In the genomic region with DNA sequence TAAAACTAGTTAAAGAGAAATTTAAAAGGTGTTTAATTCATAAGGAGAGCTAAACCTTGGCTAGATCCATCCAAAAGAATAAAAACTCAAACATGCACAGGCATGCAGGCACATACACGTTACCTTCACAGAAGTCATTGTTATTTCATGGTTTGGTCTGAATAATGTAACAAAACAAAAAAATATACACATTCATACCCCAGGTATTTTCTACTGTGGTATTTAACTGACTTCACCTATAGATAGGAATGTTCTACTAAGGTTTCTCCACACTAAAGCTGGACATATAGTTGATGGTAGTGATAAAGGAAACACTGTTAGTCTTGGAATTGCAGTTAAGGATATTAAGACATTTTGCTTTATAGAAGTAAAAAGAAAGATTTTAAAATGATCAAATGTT, we compare ENCODE assay signal across 27 cellular contexts.
"Had no signal": no experiment of that assay in that cellular context is flagged by ENCODE, and none has a peak within 500 bp of the region (broad histone marks: within the 10 kb centered on the region; RNA-seq: fewer than 3 reads in every experiment).

No MANE protein-coding gene starts in this region.

- H3K27me3 ChIP-seq: MG63, Peyer's patch, SJSA1 had no signal

- H3K4me2 ChIP-seq: PC-9 had no signal

- H3K27ac ChIP-seq: HL-60, PC-9, Peyer's patch, SJSA1, SK-N-MC had no signal

- H3K9me3 ChIP-seq: MG63, Peyer's patch, SJSA1 had no signal

- H3K36me3 ChIP-seq: MG63, Peyer's patch, SJSA1 had no signal

- H3K4me1 ChIP-seq: Peyer's patch, SJSA1 had no signal

- H2AFZ ChIP-seq: PC-9 had no signal

- DNase-seq: IMR-90; Karpas-422; KG1; MG63; NCI-H1092; NCI-H1105 treated with DMSO at 0.1 percent for 48 hours; NCI-H1417 treated with DMSO at 0.1 percent for 48 hours; NCI-H187; NCI-H2029; NCI-H2081 treated with DMSO at 0.1 percent for 48 hours; NCI-H2171; NCI-H226; NCI-H446; NCI-H510A; NCI-H524 treated with DMSO at 0.1 percent for 48 hours; NCI-H69; NCI-H774; NK-92 treated with Interleukin-12 subunit alpha and Interleukin-12 subunit beta, amount 100 ng/mL, for 24 hours; OCI-M1; PC-9; Peyer's patch; Right ventricle myocardium superior; SIG-M5 had no signal

- ATAC-seq: HepG2 had no signal

- H3K4me3 ChIP-seq: MG63, PC-9, Peyer's patch, SJSA1, SK-N-MC had no signal

- FAIRE-seq: HepG2 had no signal
